ENCODE assay signal across 9 cellular contexts in genomic region chr2:9778012-9778411, GRCh38.
DNase-seq lines count a peak whose midpoint lies in the region; ATAC-seq, FAIRE-seq and TF ChIP-seq lines count a peak whose summit lies in the region.
"Had no signal": no experiment of that assay in that cellular context is flagged by ENCODE, and none has a peak within 500 bp of the region (broad histone marks: within the 10 kb centered on the region; RNA-seq: fewer than 3 reads in every experiment).

No MANE protein-coding gene starts in this region.

- H3K36me3 ChIP-seq in bronchial epithelial cell (ENCODE audit: control insufficient read depth, insufficient read depth, low read length): no peaks in the 10 kb centered on the region

- H3K4me3 ChIP-seq in bronchial epithelial cell (ENCODE audit: low read depth, low read length): no peak overlapping the region

- no peaks in the 10 kb centered on the region for H3K9me3 Mint-ChIP-seq in osteocyte (ENCODE audit: unreplicated experiment)

- ATAC-seq in GM21529 (IDR thresholded peaks at IDR 0.05; ENCODE audit: unreplicated experiment) (no peak), GM18519 (IDR thresholded peaks at IDR 0.05; ENCODE audit: low FRiP score, unreplicated experiment) (no peak), GM18505 (IDR thresholded peaks at IDR 0.05; ENCODE audit: unreplicated experiment) (no peak)

- H3K27me3 Mint-ChIP-seq in osteocyte (ENCODE audit: unreplicated experiment): peaks cover 3% of the 10 kb centered on the region

- TF ChIP-seq POLR2A in GM18505 (IDR thresholded peaks at IDR 0.05; ENCODE audit: borderline replicate concordance, extremely low read depth, insufficient read depth, insufficient read length): no peak

- H3K4me3 Mint-ChIP-seq in osteocyte (ENCODE audit: unreplicated experiment): no peak overlapping the region

- H3K36me3 Mint-ChIP-seq in osteocyte (ENCODE audit: unreplicated experiment): no peaks in the 10 kb centered on the region

- H3K27me3 ChIP-seq in bronchial epithelial cell (ENCODE audit: control insufficient read depth, insufficient read depth, low read length): no peaks in the 10 kb centered on the region

- DNase-seq in NCI-H748 (lab: John Stamatoyannopoulos, UW; ENCODE audit: unreplicated experiment): peak; percentile 11
- no peak for DNase-seq in NCI-H748 treated with DMSO at 0.1 percent for 48 hours (lab: John Stamatoyannopoulos, UW)
- DNase-seq in Kasumi-1 (lab: John Stamatoyannopoulos, UW): peak; percentile 12 to 24
- DNase-seq in bronchial epithelial cell (ENCODE audit: low read depth): no peak
- DNase-seq in osteocyte (ENCODE audit: extremely low spot score, unreplicated experiment): no peak
- DNase-seq: anterior cingulate cortex had no signal

- TF ChIP-seq CTCF in bronchial epithelial cell (IDR thresholded peaks at IDR 0.05; ENCODE audit: insufficient read depth, low read length, severe bottlenecking): peak; percentile 75
- peak; percentile 31 for TF ChIP-seq CTCF in osteocyte (IDR thresholded peaks at IDR 0.05)

- FAIRE-seq in bronchial epithelial cell (lab: Jason Lieb, UNC): no peak

- no peak overlapping the region for H3K27ac Mint-ChIP-seq in osteocyte (ENCODE audit: unreplicated experiment)

- peaks cover 2% of the 10 kb centered on the region for H3K4me1 Mint-ChIP-seq in osteocyte (ENCODE audit: unreplicated experiment)

Comparison
In these comparisons a context has a peak if more than half of its experiments do, and no peak if none do; other contexts are left out.
1. DNase-seq: peak in NCI-H748 (single experiment) and Kasumi-1 (2 of 2); none in NCI-H748 treated with DMSO at 0.1 percent for 48 hours (single experiment), bronchial epithelial cell (single experiment) and osteocyte (single experiment).